In genomic region chr5:94793816-94794198, GRCh38 we compare ENCODE assay signal across 8 cellular contexts.
DNase-seq lines count a peak whose midpoint lies in the region; ATAC-seq and TF ChIP-seq lines count a peak whose summit lies in the region.

No MANE protein-coding gene starts in this region.

- H3K27me3 ChIP-seq in vagina = no peaks in the 10 kb centered on the region

- no peaks in the 10 kb centered on the region for H3K9me3 ChIP-seq in vagina

- DNase-seq in GM10266 (ENCODE audit: extremely low spot score) = peak; percentile 54
- peak; percentile 20 to 34 for DNase-seq in Kasumi-1 (lab: John Stamatoyannopoulos, UW)
- peak; percentile 53 for DNase-seq in fibroblast of peridontal ligament (ENCODE audit: extremely low read depth)
- DNase-seq in vagina (ENCODE audit: extremely low spot score in 2 of 2) = no peak
- DNase-seq in UCSD-AML1 (lab: John Stamatoyannopoulos, UW; ENCODE audit: unreplicated experiment) = no peak
- DNase-seq in activated gamma-delta T cell (lab: John Stamatoyannopoulos, UW) = no peak
- no peak for DNase-seq in retina

- H3K27ac ChIP-seq in vagina = no peak overlapping the region

- intact Hi-C loops in vagina (cut with DNase I) = no loop called here

- ATAC-seq in GM21619 (IDR thresholded peaks at IDR 0.05; ENCODE audit: unreplicated experiment) = peak; percentile 34

- TF ChIP-seq CTCF in GM10266 (IDR thresholded peaks at IDR 0.05; ENCODE audit: control insufficient read depth, insufficient read depth, low read depth, missing control alignments) = no peak
- no peak for TF ChIP-seq CTCF in vagina (IDR thresholded peaks at IDR 0.05)

- no peaks in the 10 kb centered on the region for H3K4me1 ChIP-seq in vagina

- H3K36me3 ChIP-seq in vagina = no peaks in the 10 kb centered on the region

- no peak for TF ChIP-seq POLR2A in vagina (IDR thresholded peaks at IDR 0.05)

- no peak overlapping the region for H3K4me3 ChIP-seq in vagina

Comparison
In these comparisons a context has a peak if more than half of its experiments do, and no peak if none do; other contexts are left out.
1. DNase-seq: peak in GM10266 (single experiment), Kasumi-1 (2 of 2) and fibroblast of peridontal ligament (single experiment); none in vagina (0 of 2), UCSD-AML1 (single experiment), activated gamma-delta T cell (single experiment) and retina (single experiment).